9 cellular contexts compared by ENCODE assay signal in the genomic region with DNA sequence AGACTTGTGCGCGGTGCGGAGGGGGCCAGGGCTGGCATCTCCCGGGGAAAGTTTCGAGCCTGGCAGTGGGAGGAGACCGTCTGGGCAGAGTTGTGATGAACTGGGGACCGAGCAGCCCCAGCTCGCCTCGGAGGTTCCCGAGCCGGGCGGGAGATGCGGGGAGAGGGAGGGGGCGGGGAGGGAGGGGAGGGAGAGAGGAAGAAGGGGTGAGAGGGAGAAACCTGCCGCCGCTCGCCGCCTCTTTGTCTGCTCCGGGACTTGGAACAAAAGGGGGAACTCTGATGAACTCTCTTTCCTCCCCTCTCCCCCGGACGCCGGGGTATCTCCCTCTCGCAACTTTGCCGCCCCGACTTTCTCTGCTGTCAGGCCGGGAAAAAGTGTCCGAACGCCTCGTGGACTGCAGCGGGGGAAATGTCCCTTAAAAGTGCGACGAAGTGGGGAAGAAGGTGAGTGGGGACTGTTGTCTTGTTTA.
DNase-seq lines count a peak whose midpoint lies in the region; TF ChIP-seq lines count a peak whose summit lies in the region.
"Had no signal": no experiment of that assay in that cellular context is flagged by ENCODE, and none has a peak within 500 bp of the region (broad histone marks: within the 10 kb centered on the region; RNA-seq: fewer than 3 reads in every experiment).

No MANE protein-coding gene starts in this region.

- peaks cover 74% of the 10 kb centered on the region for H3K27me3 Mint-ChIP-seq in activated T-helper 1 cell treated with anti-CD3 and anti-CD28 coated beads, Interleukin-12 subunit alpha, Interleukin-12 subunit beta, Interleukin-2, Interleukin-4 antibody, amounts not matched to agents 30 ng/mL and 10 ng/mL and 1 ng/mL, durations not matched to agents 14 hours and 24 hours and 36 hours (ENCODE audit: insufficient read depth)
- peaks cover 16 to 28% (median 21%) of the 10 kb centered on the region in 3 donors for H3K27me3 Mint-ChIP-seq in immature natural killer cell (ENCODE audit: low read depth in 3 of 3)
- H3K27me3 Mint-ChIP-seq in stimulated activated naive CD8-positive, alpha-beta T cell treated with anti-CD3 and anti-CD28 coated beads, Interleukin-15, Interleukin-2, amounts not matched to agents 100 ng/mL and 50 ng/mL, for 24 hours, result peaks cover 70% of the 10 kb centered on the region

- H3K9me3 Mint-ChIP-seq in activated T-helper 1 cell treated with anti-CD3 and anti-CD28 coated beads, Interleukin-12 subunit alpha, Interleukin-12 subunit beta, Interleukin-2, Interleukin-4 antibody, amounts not matched to agents 30 ng/mL and 10 ng/mL and 1 ng/mL, durations not matched to agents 14 hours and 24 hours and 36 hours, result no peaks in the 10 kb centered on the region
- H3K9me3 Mint-ChIP-seq in immature natural killer cell, result peaks cover 0 to 2% (median 0%) of the 10 kb centered on the region in 6 donors
- no peaks in the 10 kb centered on the region for H3K9me3 Mint-ChIP-seq in stimulated activated naive CD8-positive, alpha-beta T cell treated with anti-CD3 and anti-CD28 coated beads, Interleukin-15, Interleukin-2, amounts not matched to agents 100 ng/mL and 50 ng/mL, for 24 hours

- no peaks in the 10 kb centered on the region for H3K36me3 Mint-ChIP-seq in activated T-helper 1 cell treated with anti-CD3 and anti-CD28 coated beads, Interleukin-12 subunit alpha, Interleukin-12 subunit beta, Interleukin-2, Interleukin-4 antibody, amounts not matched to agents 30 ng/mL and 10 ng/mL and 1 ng/mL, durations not matched to agents 14 hours and 24 hours and 36 hours (ENCODE audit: low read depth)
- peaks cover 0 to 4% (median 3%) of the 10 kb centered on the region in 3 donors for H3K36me3 Mint-ChIP-seq in immature natural killer cell
- no peaks in the 10 kb centered on the region for H3K36me3 Mint-ChIP-seq in stimulated activated naive CD8-positive, alpha-beta T cell treated with anti-CD3 and anti-CD28 coated beads, Interleukin-15, Interleukin-2, amounts not matched to agents 100 ng/mL and 50 ng/mL, for 24 hours (ENCODE audit: low read depth)
- H3K36me3 Mint-ChIP-seq: CD4-positive, CD25-positive, alpha-beta regulatory T cell had no signal

- peak overlapping the region; percentile 33 for H3K4me3 Mint-ChIP-seq in activated T-helper 1 cell treated with anti-CD3 and anti-CD28 coated beads, Interleukin-12 subunit alpha, Interleukin-12 subunit beta, Interleukin-2, Interleukin-4 antibody, amounts not matched to agents 30 ng/mL and 10 ng/mL and 1 ng/mL, durations not matched to agents 14 hours and 24 hours and 36 hours
- peak overlapping the region in 3 of 5 donors; percentile 5 to 52 (median 40) for H3K4me3 Mint-ChIP-seq in immature natural killer cell
- H3K4me3 Mint-ChIP-seq in stimulated activated naive CD8-positive, alpha-beta T cell treated with anti-CD3 and anti-CD28 coated beads, Interleukin-15, Interleukin-2, amounts not matched to agents 100 ng/mL and 50 ng/mL, for 24 hours, result peak overlapping the region; percentile 56

- H3K4me1 Mint-ChIP-seq in activated T-helper 1 cell treated with anti-CD3 and anti-CD28 coated beads, Interleukin-12 subunit alpha, Interleukin-12 subunit beta, Interleukin-2, Interleukin-4 antibody, amounts not matched to agents 30 ng/mL and 10 ng/mL and 1 ng/mL, durations not matched to agents 14 hours and 24 hours and 36 hours (ENCODE audit: low read depth), result peaks cover 22% of the 10 kb centered on the region
- peaks cover 10 to 18% of the 10 kb centered on the region in 2 donors for H3K4me1 Mint-ChIP-seq in immature natural killer cell
- H3K4me1 Mint-ChIP-seq in stimulated activated naive CD8-positive, alpha-beta T cell treated with anti-CD3 and anti-CD28 coated beads, Interleukin-15, Interleukin-2, amounts not matched to agents 100 ng/mL and 50 ng/mL, for 24 hours (ENCODE audit: low read depth), result peaks cover 28% of the 10 kb centered on the region

- TF ChIP-seq POLR2A in erythroblast (IDR thresholded peaks at IDR 0.05; ENCODE audit: low read length), result no peak

- intact Hi-C loops in activated T-helper 1 cell treated with anti-CD3 and anti-CD28 coated beads, Interleukin-12 subunit alpha, Interleukin-12 subunit beta, Interleukin-2, Interleukin-4 antibody, amounts not matched to agents 30 ng/mL and 10 ng/mL and 1 ng/mL, durations not matched to agents 14 hours and 24 hours and 36 hours (cut with micrococcal nuclease), result loop anchor here (2.0 to 10.0 kb wide), 2 partner anchors 69 to 279 kb away; no protein-coding TSS in a partner anchor

- DNase-seq in NCI-H1417 (lab: John Stamatoyannopoulos, UW) (peak in 2 of 3 experiments; percentile 72 to 74), NCI-H1417 treated with DMSO at 0.1 percent for 48 hours (lab: John Stamatoyannopoulos, UW) (no peak), immature natural killer cell (no peak), amniotic stem cell (lab: John Stamatoyannopoulos, UW) (no peak), erythroblast (lab: John Stamatoyannopoulos, UW) (no peak)
- no peak for DNase-seq in activated T-helper 1 cell treated with anti-CD3 and anti-CD28 coated beads, Interleukin-12 subunit alpha, Interleukin-12 subunit beta, Interleukin-2, Interleukin-4 antibody, amounts not matched to agents 30 ng/mL and 10 ng/mL and 1 ng/mL, durations not matched to agents 14 hours and 24 hours and 36 hours (ENCODE audit: low spot score)
- DNase-seq in activated CD4-positive, alpha-beta T cell treated with anti-CD3 and anti-CD28 coated beads, Interleukin-2, amount 50 U/mL, for 4 hours, result no peak
- DNase-seq: CD4-positive, CD25-positive, alpha-beta regulatory T cell had no signal

- H3K27ac Mint-ChIP-seq in activated T-helper 1 cell treated with anti-CD3 and anti-CD28 coated beads, Interleukin-12 subunit alpha, Interleukin-12 subunit beta, Interleukin-2, Interleukin-4 antibody, amounts not matched to agents 30 ng/mL and 10 ng/mL and 1 ng/mL, durations not matched to agents 14 hours and 24 hours and 36 hours, result no peak overlapping the region
- no peak overlapping the region for H3K27ac Mint-ChIP-seq in immature natural killer cell
- H3K27ac Mint-ChIP-seq in stimulated activated naive CD8-positive, alpha-beta T cell treated with anti-CD3 and anti-CD28 coated beads, Interleukin-15, Interleukin-2, amounts not matched to agents 100 ng/mL and 50 ng/mL, for 24 hours, result no peak overlapping the region
- H3K27ac Mint-ChIP-seq: CD4-positive, CD25-positive, alpha-beta regulatory T cell had no signal

Comparison
In these comparisons a context has a peak if more than half of its experiments do, and no peak if none do; other contexts are left out.
1. DNase-seq: peak in NCI-H1417 (2 of 3); none in NCI-H1417 treated with DMSO at 0.1 percent for 48 hours (single experiment), activated T-helper 1 cell treated with anti-CD3 and anti-CD28 coated beads, Interleukin-12 subunit alpha, Interleukin-12 subunit beta, Interleukin-2, Interleukin-4 antibody, amounts not matched to agents 30 ng/mL and 10 ng/mL and 1 ng/mL, durations not matched to agents 14 hours and 24 hours and 36 hours (single experiment), immature natural killer cell (0 of 3), amniotic stem cell (single experiment), erythroblast (0 of 2) and activated CD4-positive, alpha-beta T cell treated with anti-CD3 and anti-CD28 coated beads, Interleukin-2, amount 50 U/mL, for 4 hours (0 of 2).
2. Peak in every context shown above with its lines, with median percentiles within 50 percentile points of each other: H3K4me3 Mint-ChIP-seq.